In the genomic region with DNA sequence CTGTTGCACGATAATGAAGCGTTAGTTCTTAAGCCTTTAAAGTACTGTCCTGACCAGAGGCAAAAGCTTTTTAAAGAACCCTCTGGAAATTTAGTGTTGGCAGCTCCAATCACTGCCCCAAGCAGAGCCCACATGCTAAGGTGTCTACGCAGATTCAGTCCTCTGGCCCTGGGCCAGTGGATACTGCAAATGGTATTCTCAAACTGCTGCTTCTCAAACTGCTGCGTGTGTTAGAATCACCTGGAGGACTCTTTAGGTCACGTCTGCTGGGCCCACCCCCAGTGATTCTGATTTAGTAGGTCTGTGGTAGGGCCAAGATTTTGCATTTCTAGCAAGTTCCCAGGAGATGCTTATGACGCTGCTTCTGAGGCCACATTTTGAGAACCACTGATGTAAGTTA, we compare ENCODE assay signal across 24 cellular contexts.
DNase-seq lines count a peak whose midpoint lies in the region; ATAC-seq and TF ChIP-seq lines count a peak whose summit lies in the region.
"Had no signal": no experiment of that assay in that cellular context is flagged by ENCODE, and none has a peak within 500 bp of the region (broad histone marks: within the 10 kb centered on the region; RNA-seq: fewer than 3 reads in every experiment).

No MANE protein-coding gene starts in this region.

- 90 to 92% methylated on average over 6 of the region's 6 CpGs for WGBS in endodermal cell (ENCODE audit: insufficient coverage in 1 of 2, insufficient read length in 1 of 2), 2 experiments

- TF ChIP-seq CTCF in endodermal cell (conservative IDR thresholded peaks at IDR 0.05), result no peak
- no peak for TF ChIP-seq CTCF in brain microvascular endothelial cell (IDR thresholded peaks at IDR 0.05; ENCODE audit: low read depth, low read length, missing control alignments)
- TF ChIP-seq CTCF in coronary artery (IDR thresholded peaks at IDR 0.05), result no peak

- peak overlapping the region; percentile 4 for H3K27ac Mint-ChIP-seq in endodermal cell
- H3K27ac Mint-ChIP-seq: B cell; CD8-positive, alpha-beta T cell had no signal

- no peaks in the 10 kb centered on the region for H3K9me3 Mint-ChIP-seq in endodermal cell
- H3K9me3 Mint-ChIP-seq: CD8-positive, alpha-beta T cell had no signal

- H3K9me3 ChIP-seq in endodermal cell (ENCODE audit: control insufficient read depth, low read length), result no peaks in the 10 kb centered on the region
- H3K9me3 ChIP-seq: SK-N-SH had no signal

- no peaks in the 10 kb centered on the region for H3K4me1 ChIP-seq in endodermal cell (ENCODE audit: control insufficient read depth, insufficient read depth, low read length)

- intact Hi-C loops in sciatic nerve (cut with DNase I), result no loop called here

- peak; percentile 15 for ATAC-seq in sciatic nerve
- ATAC-seq: CD8-positive, alpha-beta T cell had no signal

- H3K9ac ChIP-seq in endodermal cell (ENCODE audit: extremely low read depth, low read length, poor library complexity, severe bottlenecking), result no peak overlapping the region
- H3K9ac ChIP-seq: SK-N-SH had no signal

- H3K27me3 ChIP-seq in endodermal cell (ENCODE audit: control insufficient read depth, insufficient read depth, low read length, poor library complexity, severe bottlenecking) (no peaks in the 10 kb centered on the region), brain microvascular endothelial cell (replicated peaks) (no peaks in the 10 kb centered on the region)

- H3K27me3 Mint-ChIP-seq in endodermal cell (ENCODE audit: insufficient read depth), result no peaks in the 10 kb centered on the region

- no peak overlapping the region for H3K4me3 Mint-ChIP-seq in endodermal cell
- H3K4me3 Mint-ChIP-seq: B cell; CD8-positive, alpha-beta T cell had no signal

- H3K27ac ChIP-seq in endodermal cell (ENCODE audit: low read depth, low read length), result no peak overlapping the region
- H3K27ac ChIP-seq in brain microvascular endothelial cell, result no peak overlapping the region
- H3K27ac ChIP-seq in coronary artery, result no peak overlapping the region
- H3K27ac ChIP-seq: 22Rv1, C4-2B had no signal

- H3K36me3 ChIP-seq in endodermal cell (ENCODE audit: control insufficient read depth, insufficient read depth, low read length) (no peaks in the 10 kb centered on the region), brain microvascular endothelial cell (replicated peaks) (no peaks in the 10 kb centered on the region)

- H3K4me1 Mint-ChIP-seq in endodermal cell, result peaks cover 11% of the 10 kb centered on the region
- H3K4me1 Mint-ChIP-seq: B cell had no signal

- H3K36me3 Mint-ChIP-seq in endodermal cell (ENCODE audit: low read depth), result peaks cover 3% of the 10 kb centered on the region
- H3K36me3 Mint-ChIP-seq: CD8-positive, alpha-beta T cell had no signal

- H3K4me3 ChIP-seq in endodermal cell (ENCODE audit: low read length), result no peak overlapping the region
- no peak overlapping the region for H3K4me3 ChIP-seq in brain microvascular endothelial cell (ENCODE audit: low read depth, low read length)
- H3K4me3 ChIP-seq in coronary artery, result no peak overlapping the region

- DNase-seq in DMS 273 (lab: John Stamatoyannopoulos, UW; ENCODE audit: unreplicated experiment), result peak; percentile 74
- DNase-seq in DMS 273 treated with DMSO at 0.1 percent for 48 hours (lab: John Stamatoyannopoulos, UW), result no peak
- DNase-seq in NCI-H69 (lab: John Stamatoyannopoulos, UW), result peak; percentile 67
- DNase-seq in endodermal cell, result no peak
- DNase-seq in sciatic nerve (ENCODE audit: low spot score), result no peak
- no peak for DNase-seq in brain microvascular endothelial cell
- DNase-seq in coronary artery (ENCODE audit: low spot score), result no peak
- no peak for DNase-seq in NCI-H774 (lab: John Stamatoyannopoulos, UW)
- DNase-seq: CD8-positive, alpha-beta T cell; DMS153; DND-41; NCI-H1092; NCI-H1417 treated with DMSO at 0.1 percent for 48 hours; NCI-H187; NCI-H2081 treated with DMSO at 0.1 percent for 48 hours; NCI-H2171; NCI-H345; NCI-H510A treated with DMSO at 0.1 percent for 48 hours; NCI-H748 treated with DMSO at 0.1 percent for 48 hours; SHP77 treated with DMSO at 0.1 percent for 48 hours; SK-N-SH had no signal

- in situ Hi-C loops in brain microvascular endothelial cell (cut with HindIII; ENCODE audit: low pct_ligation_motif_present, low sequenced_read_pairs), result no loop called here

Comparison
In these comparisons a context has a peak if more than half of its experiments do, and no peak if none do; other contexts are left out.
1. DNase-seq: peak in DMS 273 (single experiment) and NCI-H69 (single experiment); none in DMS 273 treated with DMSO at 0.1 percent for 48 hours (single experiment), endodermal cell (single experiment), sciatic nerve (single experiment), brain microvascular endothelial cell (single experiment), coronary artery (single experiment) and NCI-H774 (single experiment).